Comparison of ENCODE assay signal across 22 cellular contexts in genomic region chr5:2617461-2617860, GRCh38.
"Had no signal": no experiment of that assay in that cellular context is flagged by ENCODE, and none has a peak within 500 bp of the region (broad histone marks: within the 10 kb centered on the region; RNA-seq: fewer than 3 reads in every experiment).

No MANE protein-coding gene starts in this region.

- H3K36me3 ChIP-seq: colonic mucosa, esophagus squamous epithelium, gastrocnemius medialis, gastroesophageal sphincter, heart right ventricle had no signal

- H3K9me3 ChIP-seq: colonic mucosa, esophagus squamous epithelium, gastrocnemius medialis had no signal

- H3K4me1 ChIP-seq: colonic mucosa, esophagus squamous epithelium, foreskin keratinocyte, gastrocnemius medialis, gastroesophageal sphincter, heart right ventricle had no signal

- H3K4me3 Mint-ChIP-seq: dendritic cell treated with granulocyte-macrophage colony-stimulating factor and Interleukin-4, amounts not matched to agents 40 ng/mL and 50 ng/mL, for 4 days; effector memory CD8-positive, alpha-beta T cell had no signal

- DNase-seq: cerebellar nuclear complex; colonic mucosa; cortex of kidney; dermis blood vessel endothelial cell; dorsolateral prefrontal cortex; effector CD4-positive, alpha-beta T cell; effector CD8-positive, alpha-beta T cell; effector memory CD4-positive, alpha-beta T cell; effector memory CD8-positive, alpha-beta T cell; erythroblast; esophagus squamous epithelium; foreskin fibroblast; foreskin keratinocyte; foreskin melanocyte; gastrocnemius medialis; glutamatergic neuron; heart right ventricle had no signal

- ATAC-seq: effector memory CD8-positive, alpha-beta T cell; esophagus mucosa; foreskin keratinocyte; gastrocnemius medialis; gastroesophageal sphincter; heart right ventricle had no signal

- H3K27ac ChIP-seq: colonic mucosa, coronary artery, dorsolateral prefrontal cortex, epithelial cell of prostate, esophagus squamous epithelium, foreskin keratinocyte, gastrocnemius medialis, gastroesophageal sphincter, heart right ventricle had no signal

- H3K4me3 ChIP-seq: colonic mucosa, coronary artery, dorsolateral prefrontal cortex, esophagus squamous epithelium, gastrocnemius medialis, gastroesophageal sphincter, heart right ventricle had no signal

- H3K27ac Mint-ChIP-seq: dendritic cell treated with granulocyte-macrophage colony-stimulating factor and Interleukin-4, amounts not matched to agents 40 ng/mL and 50 ng/mL, for 4 days; effector memory CD8-positive, alpha-beta T cell had no signal

- H3K27me3 ChIP-seq: colonic mucosa, gastrocnemius medialis had no signal

- H3K27me3 Mint-ChIP-seq: effector memory CD8-positive, alpha-beta T cell had no signal
